In genomic region chr15:85533949-85534543, GRCh38 we compare ENCODE assay signal across 8 cellular contexts.
DNase-seq lines count a peak whose midpoint lies in the region; ATAC-seq lines count a peak whose summit lies in the region.

No MANE protein-coding gene starts in this region.

- no peaks in the 10 kb centered on the region for H3K27me3 Mint-ChIP-seq in activated T-helper 17 cell treated with anti-CD3 and anti-CD28 coated beads, Interleukin-2, amount 50 U/mL, for 72 hours

- peak overlapping the region; percentile 51 to 77 (median 73) for H3K9ac ChIP-seq in BLaER1 treated with 17β-estradiol and CSF1 and Interleukin-3, amounts not matched to agents 10 nM and 100 nM

- no peaks in the 10 kb centered on the region for H4K20me1 ChIP-seq in BLaER1 treated with 17β-estradiol and CSF1 and Interleukin-3, amounts not matched to agents 10 nM and 100 nM

- H3K9me3 ChIP-seq in BLaER1 treated with 17β-estradiol and CSF1 and Interleukin-3, amounts not matched to agents 10 nM and 100 nM (replicated peaks in 1 of 11), result no peaks in the 10 kb centered on the region

- peaks cover 0 to 8% (median 0%) of the 10 kb centered on the region in 11 experiments; a peak in 3 of 22 replicates for H3K36me3 ChIP-seq in BLaER1 treated with 17β-estradiol and CSF1 and Interleukin-3, amounts not matched to agents 10 nM and 100 nM

- peak overlapping the region; percentile 51 for H3K4me3 Mint-ChIP-seq in activated T-helper 17 cell treated with anti-CD3 and anti-CD28 coated beads, Interleukin-2, amount 50 U/mL, for 72 hours

- ATAC-seq in GM19324 (IDR thresholded peaks at IDR 0.05; ENCODE audit: low FRiP score, unreplicated experiment) (peak; percentile 85), HG03280 (IDR thresholded peaks at IDR 0.05; ENCODE audit: unreplicated experiment) (peak; percentile 65)
- ATAC-seq in activated T-helper 17 cell treated with anti-CD3 and anti-CD28 coated beads, Interleukin-2, amount 50 U/mL, for 72 hours (replicated peaks), result peak; percentile 97

- H3K9me3 Mint-ChIP-seq in activated T-helper 17 cell treated with anti-CD3 and anti-CD28 coated beads, Interleukin-2, amount 50 U/mL, for 72 hours, result no peaks in the 10 kb centered on the region

- peaks cover 58% of the 10 kb centered on the region for H3K36me3 Mint-ChIP-seq in activated T-helper 17 cell treated with anti-CD3 and anti-CD28 coated beads, Interleukin-2, amount 50 U/mL, for 72 hours (ENCODE audit: low read depth)

- H3K27ac Mint-ChIP-seq in activated T-helper 17 cell treated with anti-CD3 and anti-CD28 coated beads, Interleukin-2, amount 50 U/mL, for 72 hours, result peak overlapping the region; percentile 10

- DNase-seq in NCI-H1105 (lab: John Stamatoyannopoulos, UW) (no peak), amygdala (lab: John Stamatoyannopoulos, UW) (no peak), caudate nucleus (lab: John Stamatoyannopoulos, UW) (no peak), NCI-H524 treated with DMSO at 0.1 percent for 48 hours (lab: John Stamatoyannopoulos, UW) (no peak)

- peaks cover 33% of the 10 kb centered on the region for H3K4me1 Mint-ChIP-seq in activated T-helper 17 cell treated with anti-CD3 and anti-CD28 coated beads, Interleukin-2, amount 50 U/mL, for 72 hours

- H3K4me1 ChIP-seq in BLaER1 treated with 17β-estradiol and CSF1 and Interleukin-3, amounts not matched to agents 10 nM and 100 nM, result peaks cover 89 to 100% (median 97%) of the 10 kb centered on the region in 10 experiments

- peak overlapping the region; percentile 74 to 96 (median 89) for H3K27ac ChIP-seq in BLaER1 treated with 17β-estradiol and CSF1 and Interleukin-3, amounts not matched to agents 10 nM and 100 nM
- H3K27ac ChIP-seq in caudate nucleus (ENCODE audit: low read depth, low read length), result no peak overlapping the region

- peak overlapping the region; percentile 76 to 99 (median 90) for H3K4me2 ChIP-seq in BLaER1 treated with 17β-estradiol and CSF1 and Interleukin-3, amounts not matched to agents 10 nM and 100 nM

- H3K27me3 ChIP-seq in BLaER1 treated with 17β-estradiol and CSF1 and Interleukin-3, amounts not matched to agents 10 nM and 100 nM, result no peaks in the 10 kb centered on the region

- peak overlapping the region; percentile 7 to 61 (median 40); a peak in 18 of 20 replicates for H3K4me3 ChIP-seq in BLaER1 treated with 17β-estradiol and CSF1 and Interleukin-3, amounts not matched to agents 10 nM and 100 nM
